In genomic region chr11:121767433-121767832, GRCh38 we compare ENCODE assay signal across 13 cellular contexts.
DNase-seq lines count a peak whose midpoint lies in the region; ATAC-seq and TF ChIP-seq lines count a peak whose summit lies in the region.
"Had no signal": no experiment of that assay in that cellular context is flagged by ENCODE, and none has a peak within 500 bp of the region (broad histone marks: within the 10 kb centered on the region; RNA-seq: fewer than 3 reads in every experiment).

No MANE protein-coding gene starts in this region.

- no peak overlapping the region for H3K4me3 Mint-ChIP-seq in memory B cell
- H3K4me3 Mint-ChIP-seq: activated naive CD8-positive, alpha-beta T cell had no signal

- H3K4me3 ChIP-seq in right atrium auricular region = no peak overlapping the region
- no peak overlapping the region for H3K4me3 ChIP-seq in ascending aorta

- H3K27ac ChIP-seq in right atrium auricular region (no peak overlapping the region), ascending aorta (no peak overlapping the region)

- in situ Hi-C loops in KBM-7 (cut with MboI; ENCODE audit: low pct_unique_long_range_greater_than_20kb, low sequenced_read_pairs) = no loop called here

- no peaks in the 10 kb centered on the region for H3K9me3 ChIP-seq in right atrium auricular region
- H3K9me3 ChIP-seq in ascending aorta = no peaks in the 10 kb centered on the region

- H3K4me1 Mint-ChIP-seq in memory B cell = peaks cover 18% of the 10 kb centered on the region

- TF ChIP-seq CTCF in right atrium auricular region (IDR thresholded peaks at IDR 0.05) (no peak), ascending aorta (IDR thresholded peaks at IDR 0.05) (no peak)

- H3K36me3 Mint-ChIP-seq in memory B cell = no peaks in the 10 kb centered on the region
- H3K36me3 Mint-ChIP-seq: activated naive CD8-positive, alpha-beta T cell had no signal

- no peaks in the 10 kb centered on the region for H3K4me1 ChIP-seq in right atrium auricular region
- peaks cover 0 to 8% of the 10 kb centered on the region in 2 donors for H3K4me1 ChIP-seq in ascending aorta

- peaks cover 1% of the 10 kb centered on the region for H3K27me3 Mint-ChIP-seq in memory B cell

- H3K27ac Mint-ChIP-seq in memory B cell = peak overlapping the region; percentile 36
- H3K27ac Mint-ChIP-seq: activated naive CD8-positive, alpha-beta T cell had no signal

- DNase-seq in memory B cell (ENCODE audit: low spot score in 2 of 2) (peak in 1 of 2 donors; percentile 10), right atrium auricular region (ENCODE audit: low spot score) (no peak), ascending aorta (ENCODE audit: low spot score in 2 of 2) (no peak), posterior vena cava (ENCODE audit: low spot score) (no peak), KBM-7 (no peak)
- DNase-seq: KG1; midbrain; SHP77; stimulated activated CD4-positive, alpha-beta T cell treated with anti-CD3 and anti-CD28 coated beads, Interleukin-2, amount 100 ng/mL, for 48 hours had no signal

- peak; percentile 81 for ATAC-seq in GM18858 (IDR thresholded peaks at IDR 0.05; ENCODE audit: unreplicated experiment)
- ATAC-seq in GM21619 (IDR thresholded peaks at IDR 0.05; ENCODE audit: unreplicated experiment) = peak; percentile 75
- peak; percentile 70 for ATAC-seq in HG03469 (IDR thresholded peaks at IDR 0.05; ENCODE audit: unreplicated experiment)
- peak; percentile 82 for ATAC-seq in memory B cell (ENCODE audit: low read depth)

- peaks cover 1% of the 10 kb centered on the region for H3K9me3 Mint-ChIP-seq in memory B cell

- H3K36me3 ChIP-seq in right atrium auricular region (no peaks in the 10 kb centered on the region), ascending aorta (no peaks in the 10 kb centered on the region)

- no peaks in the 10 kb centered on the region for H3K27me3 ChIP-seq in right atrium auricular region
- H3K27me3 ChIP-seq in ascending aorta = no peaks in the 10 kb centered on the region

- intact Hi-C loops in ascending aorta (cut with DNase I) = no loop called here
- intact Hi-C loops in posterior vena cava (cut with DNase I) = no loop called here
